In the genomic region with DNA sequence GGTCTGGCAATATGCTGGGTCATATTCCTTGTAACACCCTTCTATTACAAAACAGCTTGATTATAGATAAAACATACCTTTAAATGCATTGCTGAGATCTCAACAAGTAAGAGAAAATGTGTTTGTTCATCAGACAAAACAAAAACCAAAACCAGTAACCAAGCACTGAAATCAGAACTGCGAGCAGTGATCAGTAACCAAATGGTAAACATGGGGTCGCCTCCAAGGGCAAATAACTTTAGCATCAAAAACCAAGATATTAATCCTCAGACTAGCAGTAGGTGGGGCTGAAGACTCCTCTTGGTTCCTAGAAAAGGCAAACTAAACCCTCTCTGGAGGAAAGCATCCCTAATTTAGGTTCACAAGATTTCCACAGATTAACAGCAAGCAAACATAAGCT, we compare ENCODE assay signal across 26 cellular contexts.
"Had no signal": no experiment of that assay in that cellular context is flagged by ENCODE, and none has a peak within 500 bp of the region (broad histone marks: within the 10 kb centered on the region; RNA-seq: fewer than 3 reads in every experiment).

No MANE protein-coding gene starts in this region.

- H3K27ac ChIP-seq: esophagus muscularis mucosa, foreskin keratinocyte, gastroesophageal sphincter, heart left ventricle, hepatocyte, neutrophil, parathyroid adenoma, right lobe of liver, suprapubic skin, transverse colon, upper lobe of right lung, uterus had no signal

- H2AFZ ChIP-seq: hepatocyte, parathyroid adenoma had no signal

- DNase-seq: dermis blood vessel endothelial cell; effector memory CD4-positive, alpha-beta T cell; foreskin keratinocyte; heart left ventricle; kidney; mucosa of descending colon; naive B cell; right lobe of liver; small intestine; stimulated activated CD4-positive, alpha-beta T cell treated with anti-CD3 and anti-CD28 coated beads, Interleukin-15, amount 100 ng/mL, for 24 hours; stimulated activated CD4-positive, alpha-beta T cell treated with anti-CD3 and anti-CD28 coated beads, Interleukin-4, amount 100 ng/mL, for 1 hour; stimulated activated CD8-positive, alpha-beta memory T cell treated with anti-CD3 and anti-CD28 coated beads, Interleukin-4, amount 100 ng/mL, for 48 hours; stimulated activated naive CD4-positive, alpha-beta T cell; stimulated activated naive CD8-positive, alpha-beta T cell treated with anti-CD3 and anti-CD28 coated beads, Interleukin-15, amount 100 ng/mL, for 72 hours; transverse colon; upper lobe of right lung; uterus had no signal

- H3K4me2 ChIP-seq: hepatocyte had no signal

- H3K4me3 ChIP-seq: esophagus muscularis mucosa, gastroesophageal sphincter, heart left ventricle, hepatocyte, lung, mucosa of descending colon, right lobe of liver, suprapubic skin, transverse colon, upper lobe of right lung, uterus had no signal

- H3K36me3 ChIP-seq: esophagus muscularis mucosa, gastroesophageal sphincter, heart left ventricle, neutrophil, right lobe of liver, suprapubic skin, transverse colon, upper lobe of right lung, uterus had no signal

- H3K9me3 ChIP-seq: esophagus muscularis mucosa, gastroesophageal sphincter, heart left ventricle, mucosa of descending colon, neutrophil, right lobe of liver, suprapubic skin, transverse colon, upper lobe of right lung, uterus had no signal

- H3K79me2 ChIP-seq: hepatocyte, parathyroid adenoma had no signal

- ATAC-seq: foreskin keratinocyte; gastroesophageal sphincter; heart left ventricle; left lobe of liver; mucosa of descending colon; natural killer cell treated with Interleukin-12 subunit alpha and Interleukin-12 subunit beta and Interleukin-15 and Interleukin-18, amount 100 ng/mL, for 72 hours; right lobe of liver; stimulated activated naive CD8-positive, alpha-beta T cell treated with anti-CD3 and anti-CD28 coated beads, Interleukin-15, amount 100 ng/mL, for 72 hours; upper lobe of right lung had no signal

- H3K27me3 ChIP-seq: esophagus muscularis mucosa, foreskin keratinocyte, gastroesophageal sphincter, heart left ventricle, hepatocyte, neutrophil, right lobe of liver, suprapubic skin, transverse colon, upper lobe of right lung, uterus had no signal

- FAIRE-seq: kidney, small intestine had no signal

- H3K9ac ChIP-seq: parathyroid adenoma had no signal

- H3K4me1 ChIP-seq: esophagus muscularis mucosa, foreskin keratinocyte, gastroesophageal sphincter, heart left ventricle, parathyroid adenoma, right lobe of liver, suprapubic skin, transverse colon, upper lobe of right lung, uterus had no signal
